Comparison of ENCODE assay signal across 27 cellular contexts in genomic region chr12:68031174-68031573, GRCh38. TPM values are rescaled to one million over a fixed set of nuclear protein-coding genes. Genes with fewer than 3 reads are reported as not detected.
A peak's percentile ranks its signal among the peaks of the same experiment; 100 is the strongest.
DNase-seq lines count a peak whose midpoint lies in the region; ATAC-seq and TF ChIP-seq lines count a peak whose summit lies in the region.
"Had no signal": no experiment of that assay in that cellular context is flagged by ENCODE, and none has a peak within 500 bp of the region (broad histone marks: within the 10 kb centered on the region; RNA-seq: fewer than 3 reads in every experiment).

No MANE protein-coding gene starts in this region.

- intact Hi-C loops in natural killer cell (cut with micrococcal nuclease) = no loop called here

- no peaks in the 10 kb centered on the region for H3K27me3 Mint-ChIP-seq in natural killer cell treated with Interleukin-12 subunit alpha and Interleukin-12 subunit beta and Interleukin-15 and Interleukin-18, amount 100 ng/mL, for 72 hours
- H3K27me3 Mint-ChIP-seq in natural killer cell (ENCODE audit: low read depth in 2 of 2) = peaks cover 4 to 23% of the 10 kb centered on the region in 2 donors
- no peaks in the 10 kb centered on the region for H3K27me3 Mint-ChIP-seq in T-helper 17 cell
- no peaks in the 10 kb centered on the region for H3K27me3 Mint-ChIP-seq in central memory CD8-positive, alpha-beta T cell
- H3K27me3 Mint-ChIP-seq: B cell had no signal

- peaks cover 29 to 52% of the 10 kb centered on the region in 2 donors for H3K4me1 Mint-ChIP-seq in natural killer cell treated with Interleukin-12 subunit alpha and Interleukin-12 subunit beta and Interleukin-15 and Interleukin-18, amount 100 ng/mL, for 72 hours (ENCODE audit: low read depth in 2 of 2)
- peaks cover 16 to 17% of the 10 kb centered on the region in 2 donors for H3K4me1 Mint-ChIP-seq in natural killer cell
- peaks cover 12% of the 10 kb centered on the region for H3K4me1 Mint-ChIP-seq in T-helper 17 cell
- H3K4me1 Mint-ChIP-seq in central memory CD8-positive, alpha-beta T cell = peaks cover 45% of the 10 kb centered on the region

- H3K27ac Mint-ChIP-seq in natural killer cell treated with Interleukin-12 subunit alpha and Interleukin-12 subunit beta and Interleukin-15 and Interleukin-18, amount 100 ng/mL, for 72 hours = peak overlapping the region; percentile 63 to 74
- no peak overlapping the region for H3K27ac Mint-ChIP-seq in natural killer cell
- H3K27ac Mint-ChIP-seq in T-helper 17 cell = peak overlapping the region; percentile 73
- peak overlapping the region; percentile 89 for H3K27ac Mint-ChIP-seq in central memory CD8-positive, alpha-beta T cell (ENCODE audit: low read depth)
- H3K27ac Mint-ChIP-seq: B cell had no signal

- no peak for ATAC-seq in natural killer cell treated with Interleukin-12 subunit alpha and Interleukin-12 subunit beta and Interleukin-15 and Interleukin-18, amount 100 ng/mL, for 72 hours
- ATAC-seq in natural killer cell (no peak), T-helper 17 cell (no peak), GM21528 (IDR thresholded peaks at IDR 0.05; ENCODE audit: low FRiP score, unreplicated experiment) (no peak), HG03432 (IDR thresholded peaks at IDR 0.05; ENCODE audit: unreplicated experiment) (no peak)
- ATAC-seq in central memory CD8-positive, alpha-beta T cell (replicated peaks; ENCODE audit: extremely low read depth, poor library complexity, severe bottlenecking) = no peak
- ATAC-seq: CD8-positive, alpha-beta T cell; HCT116; Right ventricle myocardium inferior had no signal

- no peak for DNase-seq in natural killer cell treated with Interleukin-12 subunit alpha and Interleukin-12 subunit beta and Interleukin-15 and Interleukin-18, amount 100 ng/mL, for 72 hours (ENCODE audit: low spot score)
- DNase-seq in natural killer cell = no peak
- DNase-seq in T-helper 17 cell = no peak
- DNase-seq in central memory CD8-positive, alpha-beta T cell (ENCODE audit: low spot score in 2 of 2) = no peak
- DNase-seq in HPDE6-E6E7 (ENCODE audit: extremely low spot score) = no peak
- DNase-seq: CD8-positive, alpha-beta T cell; DMS 273 treated with DMSO at 0.1 percent for 48 hours; DMS79; GF-D8; KBM-7; MM.1S; NCI-H1694; NCI-H2029 treated with DMSO at 0.1 percent for 48 hours; NCI-H2227 treated with DMSO at 0.1 percent for 48 hours; NCI-H526 treated with DMSO at 0.1 percent for 48 hours; PC-9 had no signal

- H3K36me3 Mint-ChIP-seq in natural killer cell treated with Interleukin-12 subunit alpha and Interleukin-12 subunit beta and Interleukin-15 and Interleukin-18, amount 100 ng/mL, for 72 hours = peaks cover 28% of the 10 kb centered on the region
- no peaks in the 10 kb centered on the region for H3K36me3 Mint-ChIP-seq in natural killer cell
- peaks cover 7% of the 10 kb centered on the region for H3K36me3 Mint-ChIP-seq in T-helper 17 cell (ENCODE audit: low read depth)
- H3K36me3 Mint-ChIP-seq in central memory CD8-positive, alpha-beta T cell (ENCODE audit: insufficient read depth) = peaks cover 9% of the 10 kb centered on the region

- no peak for TF ChIP-seq CTCF in natural killer cell (IDR thresholded peaks at IDR 0.05)

- H3K9me3 Mint-ChIP-seq in natural killer cell treated with Interleukin-12 subunit alpha and Interleukin-12 subunit beta and Interleukin-15 and Interleukin-18, amount 100 ng/mL, for 72 hours = peaks cover under 1% of the 10 kb centered on the region
- no peaks in the 10 kb centered on the region for H3K9me3 Mint-ChIP-seq in natural killer cell
- no peaks in the 10 kb centered on the region for H3K9me3 Mint-ChIP-seq in central memory CD8-positive, alpha-beta T cell

- H3K9me3 ChIP-seq in T-helper 17 cell (ENCODE audit: control insufficient read depth, low read length, poor library complexity, severe bottlenecking) = no peaks in the 10 kb centered on the region
- H3K9me3 ChIP-seq: SJSA1 had no signal

- H3K4me3 Mint-ChIP-seq in natural killer cell treated with Interleukin-12 subunit alpha and Interleukin-12 subunit beta and Interleukin-15 and Interleukin-18, amount 100 ng/mL, for 72 hours = peak overlapping the region; percentile 75
- no peak overlapping the region for H3K4me3 Mint-ChIP-seq in natural killer cell
- no peak overlapping the region for H3K4me3 Mint-ChIP-seq in T-helper 17 cell
- peak overlapping the region; percentile 70 for H3K4me3 Mint-ChIP-seq in central memory CD8-positive, alpha-beta T cell
- H3K4me3 Mint-ChIP-seq: B cell had no signal

RNA-seq across cellular contexts. Expression of gene IFNG-AS1, which starts 41.9 kb away (rescaled TPM):
- 1 to 10 TPM; 1.8 to 2.7 TPM for total RNA-seq in natural killer cell treated with Interleukin-12 subunit alpha and Interleukin-12 subunit beta and Interleukin-15 and Interleukin-18, amount 100 ng/mL, for 72 hours
- total RNA-seq in natural killer cell = 1 to 10 TPM; 1.4 to 2.4 (median 1.6) TPM
- under 1 TPM; 0.29 to 0.42 TPM for total RNA-seq in T-helper 17 cell
- total RNA-seq: H1, HT-29, LHCN-M2, NCI-H460, PC-9, Right ventricle myocardium inferior, RPMI7951, SJSA1 had no signal

Comparison
In these comparisons a context has a peak if more than half of its experiments do, and no peak if none do; other contexts are left out.
1. H3K27ac Mint-ChIP-seq: peak in natural killer cell treated with Interleukin-12 subunit alpha and Interleukin-12 subunit beta and Interleukin-15 and Interleukin-18, amount 100 ng/mL, for 72 hours (2 of 2), T-helper 17 cell (single experiment) and central memory CD8-positive, alpha-beta T cell (single experiment); none in natural killer cell (0 of 2).
2. H3K4me3 Mint-ChIP-seq: peak in natural killer cell treated with Interleukin-12 subunit alpha and Interleukin-12 subunit beta and Interleukin-15 and Interleukin-18, amount 100 ng/mL, for 72 hours (single experiment) and central memory CD8-positive, alpha-beta T cell (single experiment); none in natural killer cell (single experiment) and T-helper 17 cell (single experiment).